In genomic region chr16:2531696-2532493, GRCh38 we compare ENCODE assay signal across 8 cellular contexts. TPM values are rescaled to one million over a fixed set of nuclear protein-coding genes. Genes with fewer than 3 reads are reported as not detected.
DNase-seq lines count a peak whose midpoint lies in the region; ATAC-seq and FAIRE-seq lines count a peak whose summit lies in the region.

No MANE protein-coding gene starts in this region.

- FAIRE-seq in GM19239 (lab: Jason Lieb, UNC) (peak; percentile 98), colon (lab: Jason Lieb, UNC) (peak; percentile 43)

- ATAC-seq in HG03442 (IDR thresholded peaks at IDR 0.05; ENCODE audit: unreplicated experiment), result peak; percentile 80
- ATAC-seq in left lobe of liver, result peak; percentile 89

- peak; percentile 98 for DNase-seq in Ammon's horn (ENCODE audit: low spot score)
- peak; percentile 99 for DNase-seq in GM19239 (ENCODE audit: insufficient read length, low spot score)
- DNase-seq in NCI-H524 (lab: John Stamatoyannopoulos, UW), result peak; percentile 96 to 97
- peak; percentile 99 for DNase-seq in activated CD4-positive, alpha-beta T cell treated with anti-CD3 and anti-CD28 coated beads for 48 hours
- DNase-seq in left lobe of liver (ENCODE audit: low spot score), result peak; percentile 99
- peak; percentile 98 for DNase-seq in stimulated activated CD4-positive, alpha-beta T cell treated with anti-CD3 and anti-CD28 coated beads, Interleukin-2, amount 100 ng/mL, for 24 hours

RNA-seq across cellular contexts. Expression of gene CEMP1, which starts 0.7 kb away (rescaled TPM):
- total RNA-seq in left lobe of liver, result 0.20 TPM

RNA-seq across cellular contexts. Expression of gene PDPK1, which starts 5.9 kb away (rescaled TPM):
- total RNA-seq in left lobe of liver, result 27.4 TPM

RNA-seq across cellular contexts. Expression of gene AMDHD2, which starts 11.7 kb away (rescaled TPM):
- total RNA-seq in left lobe of liver, result 22.2 TPM

RNA-seq across cellular contexts. Expression of gene ATP6V0C, which starts 18.1 kb away (rescaled TPM):
- 87.0 TPM for total RNA-seq in left lobe of liver

RNA-seq across cellular contexts. Expression of gene TBC1D24, which starts 57.0 kb away (rescaled TPM):
- 32.5 TPM for total RNA-seq in left lobe of liver

Comparison
In these comparisons a context has a peak if more than half of its experiments do, and no peak if none do; other contexts are left out.
1. Peak in every context shown above with its lines: DNase-seq and ATAC-seq.